20 cellular contexts compared by ENCODE assay signal in the genomic region with DNA sequence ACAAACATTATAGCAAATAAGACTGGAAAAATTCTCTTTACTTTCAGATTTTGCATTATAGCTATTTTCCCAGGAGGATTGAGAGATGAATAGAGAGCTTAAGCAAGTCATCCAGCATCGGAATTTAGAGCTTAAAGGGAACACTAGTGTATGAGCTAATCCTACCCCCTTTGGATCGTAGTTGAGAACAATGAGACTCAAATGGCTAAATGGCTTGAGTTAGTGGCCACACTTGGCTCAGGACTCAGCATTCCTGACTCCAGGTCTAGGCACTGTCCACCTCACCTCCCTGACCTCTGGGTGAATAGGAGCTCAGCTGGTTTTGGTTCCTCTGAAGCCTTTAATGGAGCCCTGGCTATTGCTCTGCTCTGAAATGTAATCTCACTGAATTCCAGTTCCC.
"Had no signal": no experiment of that assay in that cellular context is flagged by ENCODE, and none has a peak within 500 bp of the region (broad histone marks: within the 10 kb centered on the region; RNA-seq: fewer than 3 reads in every experiment).

No MANE protein-coding gene starts in this region.

- H3K27ac ChIP-seq: brain microvascular endothelial cell, cardiac muscle cell had no signal

- H3K27ac Mint-ChIP-seq: activated naive CD4-positive, alpha-beta T cell treated with anti-CD3 and anti-CD28 coated beads for 36 hours; activated naive CD8-positive, alpha-beta T cell had no signal

- H3K4me3 ChIP-seq: cardiac muscle cell had no signal

- DNase-seq: activated CD4-positive, alpha-beta T cell treated with anti-CD3 and anti-CD28 coated beads for 48 hours; activated CD4-positive, alpha-beta T cell treated with anti-CD3 and anti-CD28 coated beads, Interleukin-2, amount 50 U/mL, for 48 hours; activated CD4-positive, CD25-positive, alpha-beta regulatory T cell treated with anti-CD3 and anti-CD28 coated beads, Interleukin-2, amount 50 U/mL, for 72 hours; activated CD8-positive, alpha-beta memory T cell treated with anti-CD3 and anti-CD28 coated beads for 24 hours; activated gamma-delta T cell; activated naive CD4-positive, alpha-beta T cell treated with anti-CD3 and anti-CD28 coated beads for 36 hours; activated T-cell treated with anti-CD3 and anti-CD28 coated beads, Interleukin-2, amount 50 U/mL, for 4 hours; brain microvascular endothelial cell; cerebellar nuclear complex; KG1; NCI-H1048; NCI-H1417; NCI-H1930; NCI-H2171; NCI-H226; NCI-H510A; NCI-H526 treated with DMSO at 0.1 percent for 48 hours; PC-3 had no signal

- H3K4me3 Mint-ChIP-seq: activated naive CD4-positive, alpha-beta T cell treated with anti-CD3 and anti-CD28 coated beads for 36 hours; activated naive CD8-positive, alpha-beta T cell; activated T-cell treated with anti-CD3 and anti-CD28 coated beads, Interleukin-2, amount 50 U/mL, for 4 hours had no signal

- H3K27me3 ChIP-seq: brain microvascular endothelial cell, cardiac muscle cell had no signal

- H3K9me3 Mint-ChIP-seq: activated T-cell treated with anti-CD3 and anti-CD28 coated beads, Interleukin-2, amount 50 U/mL, for 4 hours had no signal

- ATAC-seq: activated T-cell treated with anti-CD3 and anti-CD28 coated beads, Interleukin-2, amount 50 U/mL, for 4 hours; PC-3 had no signal

- H3K27me3 Mint-ChIP-seq: activated naive CD8-positive, alpha-beta T cell had no signal
